In the genomic region with DNA sequence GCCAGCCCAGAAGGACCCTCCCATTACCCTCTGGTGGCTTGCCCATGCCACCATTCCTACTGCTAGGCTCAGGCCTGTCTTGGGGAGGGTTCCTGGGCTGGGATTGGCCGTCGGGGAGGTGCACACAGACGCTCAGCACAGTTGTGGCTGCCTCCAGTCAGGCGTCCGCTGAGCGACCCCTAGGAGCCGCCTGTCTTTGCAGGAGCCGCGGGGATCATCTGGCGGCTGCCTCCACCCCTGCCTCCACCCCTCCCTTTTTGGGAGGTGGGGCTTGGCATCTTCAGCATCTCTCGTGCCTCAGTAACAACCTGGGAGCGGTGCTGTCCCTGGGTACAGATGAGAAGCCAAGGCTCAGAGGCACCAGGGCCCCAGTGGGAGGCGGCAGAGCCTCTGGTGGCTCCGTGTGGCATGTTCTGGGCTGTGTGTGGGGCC, we compare ENCODE assay signal across 1 cellular context.
TF ChIP-seq lines count a peak whose summit lies in the region.

No MANE protein-coding gene starts in this region.

TF ChIP-seq in GM12878, 131 proteins besides CTCF, POLR2A, EP300 and RAD21 (continued from another document):
- TF ChIP-seq ZNF687 (IDR thresholded peaks at IDR 0.05) = no peak
TF ChIP-seq in GM12878: peak in this region for 0.
